Comparison of ENCODE assay signal across 19 cellular contexts in the genomic region with DNA sequence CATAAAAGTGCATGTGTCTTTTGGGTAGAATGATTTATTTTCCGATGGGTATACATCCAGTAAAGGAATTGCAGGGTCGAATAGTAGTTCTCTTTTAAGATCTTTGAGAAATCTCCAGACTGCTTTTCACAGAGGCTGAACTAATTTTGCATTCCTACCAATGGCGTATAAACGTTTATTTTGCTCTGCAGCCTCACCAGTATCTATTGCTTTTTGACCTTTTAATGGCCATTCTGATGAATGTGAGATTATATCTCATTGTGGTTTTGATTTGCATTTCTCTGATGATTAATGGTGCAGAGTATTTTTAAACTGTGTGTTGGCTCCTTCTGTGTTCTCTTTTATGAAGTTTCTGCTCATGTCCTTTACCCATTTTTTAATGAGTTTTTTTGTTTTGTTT.
A peak's percentile ranks its signal among the peaks of the same experiment; 100 is the strongest.
DNase-seq lines count a peak whose midpoint lies in the region; ATAC-seq, FAIRE-seq and TF ChIP-seq lines count a peak whose summit lies in the region.
"Had no signal": no experiment of that assay in that cellular context is flagged by ENCODE, and none has a peak within 500 bp of the region (broad histone marks: within the 10 kb centered on the region; RNA-seq: fewer than 3 reads in every experiment).

No MANE protein-coding gene starts in this region.

- DNase-seq in H54 (ENCODE audit: insufficient read length, low spot score) (no peak), NCI-H526 treated with DMSO at 0.1 percent for 48 hours (lab: John Stamatoyannopoulos, UW) (peak; percentile 33), astrocyte of the hippocampus (ENCODE audit: low read depth, low spot score) (peak; percentile 21), DMS153 treated with DMSO at 0.1 percent for 48 hours (lab: John Stamatoyannopoulos, UW; ENCODE audit: unreplicated experiment) (no peak), NOMO-1 treated with dmso at 0.1 percent for 144 hours (lab: John Stamatoyannopoulos, UW; ENCODE audit: unreplicated experiment) (no peak)
- DNase-seq: Caco-2; CD4-positive, CD25-positive, alpha-beta regulatory T cell; CD8-positive, alpha-beta T cell; DMS 273 treated with DMSO at 0.1 percent for 48 hours; DMS53; DMS79 treated with DMSO at 0.1 percent for 48 hours; GF-D8; HFFc6 had no signal

- FAIRE-seq in H54 (lab: Jason Lieb, UNC): peak; percentile 81
- FAIRE-seq: A204.1, D721Med, GM12891, GM18507 had no signal

- TF ChIP-seq POLR2A in H54 (IDR thresholded peaks at IDR 0.05; ENCODE audit: low read depth, low read length): no peak

- ATAC-seq in HG02588 (IDR thresholded peaks at IDR 0.05; ENCODE audit: unreplicated experiment): no peak
- ATAC-seq: CD8-positive, alpha-beta T cell; GM23338 had no signal

Comparison
In these comparisons a context has a peak if more than half of its experiments do, and no peak if none do; other contexts are left out.
1. DNase-seq: peak in NCI-H526 treated with DMSO at 0.1 percent for 48 hours (single experiment) and astrocyte of the hippocampus (single experiment); none in H54 (single experiment), DMS153 treated with DMSO at 0.1 percent for 48 hours (single experiment) and NOMO-1 treated with dmso at 0.1 percent for 144 hours (single experiment).